16 cellular contexts compared by ENCODE assay signal in the genomic region with DNA sequence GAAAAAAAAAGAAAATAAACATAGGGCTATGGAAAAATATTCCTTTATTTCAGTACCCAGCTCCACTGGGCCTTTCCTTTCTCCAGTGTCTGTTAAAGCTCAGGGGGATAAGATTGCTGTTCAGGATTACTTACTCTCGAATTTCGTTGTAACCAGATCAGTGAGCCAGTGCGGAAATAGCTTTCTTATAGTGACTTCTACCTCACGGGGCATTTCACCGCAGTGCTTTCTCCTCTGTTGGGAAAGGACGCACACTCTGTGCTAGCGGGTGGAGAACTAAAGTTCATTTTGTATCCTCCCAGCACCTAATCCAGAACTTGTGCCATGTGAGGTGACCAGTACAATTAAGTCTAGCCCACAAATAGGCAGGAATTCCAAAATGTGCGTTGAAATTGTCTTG. TPM values are rescaled to one million over a fixed set of nuclear protein-coding genes. Genes with fewer than 3 reads are reported as not detected.
DNase-seq lines count a peak whose midpoint lies in the region; ATAC-seq and TF ChIP-seq lines count a peak whose summit lies in the region.
"Had no signal": no experiment of that assay in that cellular context is flagged by ENCODE, and none has a peak within 500 bp of the region (broad histone marks: within the 10 kb centered on the region; RNA-seq: fewer than 3 reads in every experiment).

No MANE protein-coding gene starts in this region.

- 0 out of 2 replicates have a peak, but pooled peaks cover 3% of the 10 kb centered on the region for H3F3A ChIP-seq in GM23338 (replicated peaks; ENCODE audit: low read depth)

- H3K9me2 ChIP-seq in GM23338 (ENCODE audit: insufficient read depth): no peaks in the 10 kb centered on the region

- no peaks in the 10 kb centered on the region for H3K27me3 Mint-ChIP-seq in T-helper 1 cell treated with Interleukin-12 subunit alpha and Interleukin-12 subunit beta and Interleukin-4 antibody, amounts not matched to agents 30 μg/mL and 1 μg/mL, for 36 hours (ENCODE audit: low read depth)
- no peaks in the 10 kb centered on the region for H3K27me3 Mint-ChIP-seq in GM23338 (ENCODE audit: insufficient read depth, low read depth, poor library complexity)
- no peaks in the 10 kb centered on the region for H3K27me3 Mint-ChIP-seq in naive thymus-derived CD8-positive, alpha-beta T cell
- H3K27me3 Mint-ChIP-seq: CD4-positive, alpha-beta memory T cell had no signal

- H3K27ac Mint-ChIP-seq in T-helper 1 cell treated with Interleukin-12 subunit alpha and Interleukin-12 subunit beta and Interleukin-4 antibody, amounts not matched to agents 30 μg/mL and 1 μg/mL, for 36 hours: peak overlapping the region; percentile 2
- H3K27ac Mint-ChIP-seq in GM23338: peak overlapping the region; percentile 31; the same call in 1 of the 2 replicates
- H3K27ac Mint-ChIP-seq in naive thymus-derived CD8-positive, alpha-beta T cell: peak overlapping the region in 6 of 10 donors; percentile 20 to 90 (median 52)
- H3K27ac Mint-ChIP-seq: H9 had no signal

- H3K36me3 ChIP-seq in GM23338 (ENCODE audit: insufficient read depth): 0 out of 2 replicates have a peak, but pooled peaks cover 8% of the 10 kb centered on the region
- H3K36me3 ChIP-seq in gastrocnemius medialis: no peaks in the 10 kb centered on the region
- peaks cover 0 to 51% (median 14%) of the 10 kb centered on the region in 4 donors for H3K36me3 ChIP-seq in esophagus muscularis mucosa

- TF ChIP-seq CTCF in GM23338 (conservative IDR thresholded peaks at IDR 0.05; ENCODE audit: low read depth in 2 of 2) (no peak), gastrocnemius medialis (IDR thresholded peaks at IDR 0.05 in 4 of 5, conservative IDR thresholded peaks at IDR 0.05 in 1 of 5) (no peak), esophagus muscularis mucosa (IDR thresholded peaks at IDR 0.05) (no peak)

- no peak for TF ChIP-seq EP300 in esophagus muscularis mucosa (IDR thresholded peaks at IDR 0.05)

- H3K27me3 ChIP-seq in GM23338 (ENCODE audit: insufficient read depth) (no peaks in the 10 kb centered on the region), gastrocnemius medialis (no peaks in the 10 kb centered on the region), esophagus muscularis mucosa (no peaks in the 10 kb centered on the region)

- no peak overlapping the region for H2AFZ ChIP-seq in GM23338

- no peak overlapping the region for H3K4me3 ChIP-seq in GM23338
- peak overlapping the region in 2 of 4 donors; percentile 11 to 15 for H3K4me3 ChIP-seq in gastrocnemius medialis
- no peak overlapping the region for H3K4me3 ChIP-seq in esophagus muscularis mucosa
- H3K4me3 ChIP-seq: GM12878 had no signal

- POLR2A ChIA-PET in naive thymus-derived CD8-positive, alpha-beta T cell (lab: Charles Lee): interaction anchor here (0.5 kb wide), 1 partner anchor 185 kb away, joined by 3 read pairs; no protein-coding TSS in a partner anchor

- no peak overlapping the region for H3K4me2 ChIP-seq in GM23338

- peaks cover 26% of the 10 kb centered on the region for H3K36me3 Mint-ChIP-seq in T-helper 1 cell treated with Interleukin-12 subunit alpha and Interleukin-12 subunit beta and Interleukin-4 antibody, amounts not matched to agents 30 μg/mL and 1 μg/mL, for 36 hours (ENCODE audit: low read depth)
- peaks cover 12% of the 10 kb centered on the region for H3K36me3 Mint-ChIP-seq in GM23338 (ENCODE audit: low read depth)
- peaks cover 0 to 23% (median 5%) of the 10 kb centered on the region in 3 donors for H3K36me3 Mint-ChIP-seq in naive thymus-derived CD8-positive, alpha-beta T cell

- H3K4me3 Mint-ChIP-seq in T-helper 1 cell treated with Interleukin-12 subunit alpha and Interleukin-12 subunit beta and Interleukin-4 antibody, amounts not matched to agents 30 μg/mL and 1 μg/mL, for 36 hours: no peak overlapping the region
- no peak overlapping the region for H3K4me3 Mint-ChIP-seq in GM23338
- no peak overlapping the region for H3K4me3 Mint-ChIP-seq in naive thymus-derived CD8-positive, alpha-beta T cell
- H3K4me3 Mint-ChIP-seq: CD4-positive, alpha-beta memory T cell; H9 had no signal

- intact Hi-C loops in gastrocnemius medialis (cut with DNase I; ENCODE audit: low total_unique reads) (loop anchor here (5.0 kb wide), 3 partner anchors 71 to 106 kb away; partner anchors contain the start of gene SERPINF1), esophagus muscularis mucosa (cut with DNase I) (loop anchor here (10.0 kb wide), 1 partner anchor 73 kb away; no protein-coding TSS in a partner anchor)

- no peak for DNase-seq in T-helper 1 cell
- no peak for DNase-seq in GM23338 (ENCODE audit: low spot score)
- no peak for DNase-seq in naive thymus-derived CD8-positive, alpha-beta T cell
- DNase-seq in gastrocnemius medialis: peak; percentile 73 to 80
- no peak for DNase-seq in esophagus muscularis mucosa (ENCODE audit: extremely low spot score)
- no peak for DNase-seq in NCI-H1417 treated with DMSO at 0.1 percent for 48 hours (lab: John Stamatoyannopoulos, UW)
- no peak for DNase-seq in activated CD8-positive, alpha-beta memory T cell treated with anti-CD3 and anti-CD28 coated beads, Interleukin-2, amount 50 U/mL, for 4 hours
- DNase-seq: ACHN; C1 segment of cervical spinal cord; CD4-positive, alpha-beta memory T cell; DMS79; GOT3; H9 had no signal

- H3K79me2 ChIP-seq in GM23338 (replicated peaks; ENCODE audit: insufficient read depth): no peaks in the 10 kb centered on the region; the same call in 1 of the 2 replicates

- H3K4me1 Mint-ChIP-seq in T-helper 1 cell treated with Interleukin-12 subunit alpha and Interleukin-12 subunit beta and Interleukin-4 antibody, amounts not matched to agents 30 μg/mL and 1 μg/mL, for 36 hours (ENCODE audit: low read depth): peaks cover 44% of the 10 kb centered on the region
- H3K4me1 Mint-ChIP-seq in GM23338: no peaks in the 10 kb centered on the region
- H3K4me1 Mint-ChIP-seq in naive thymus-derived CD8-positive, alpha-beta T cell: peaks cover 16 to 43% (median 36%) of the 10 kb centered on the region in 4 donors
- H3K4me1 Mint-ChIP-seq: H9 had no signal

- H3K4me1 ChIP-seq in GM23338 (ENCODE audit: insufficient read depth) (no peaks in the 10 kb centered on the region), gastrocnemius medialis (peaks cover 17 to 18% of the 10 kb centered on the region in 2 donors), esophagus muscularis mucosa (no peaks in the 10 kb centered on the region)

- WGBS in esophagus muscularis mucosa: 85% methylated on average over 8 of the region's 8 CpGs

- no peaks in the 10 kb centered on the region for H3K9me3 Mint-ChIP-seq in T-helper 1 cell treated with Interleukin-12 subunit alpha and Interleukin-12 subunit beta and Interleukin-4 antibody, amounts not matched to agents 30 μg/mL and 1 μg/mL, for 36 hours
- H3K9me3 Mint-ChIP-seq in GM23338: no peaks in the 10 kb centered on the region
- no peaks in the 10 kb centered on the region for H3K9me3 Mint-ChIP-seq in naive thymus-derived CD8-positive, alpha-beta T cell
- H3K9me3 Mint-ChIP-seq: CD4-positive, alpha-beta memory T cell; H9 had no signal

- TF ChIP-seq POLR2A in gastrocnemius medialis (IDR thresholded peaks at IDR 0.05) (peak; percentile 41 to 85), esophagus muscularis mucosa (IDR thresholded peaks at IDR 0.05; ENCODE audit: low read depth) (no peak)

- peaks cover 12% of the 10 kb centered on the region for H4K20me1 ChIP-seq in GM23338 (replicated peaks; ENCODE audit: insufficient read depth)

- in situ Hi-C loops in gastrocnemius medialis (cut with MboI; ENCODE audit: low sequenced_read_pairs in 4 of 4): loop anchor here (10.0 to 25.0 kb wide), 3 partner anchors 83 to 206 kb away; no protein-coding TSS in a partner anchor

- no peaks in the 10 kb centered on the region for H3K9me3 ChIP-seq in gastrocnemius medialis
- H3K9me3 ChIP-seq in esophagus muscularis mucosa: no peaks in the 10 kb centered on the region

- H3K27ac ChIP-seq in GM23338 (ENCODE audit: low read depth) (no peak overlapping the region), gastrocnemius medialis (peak overlapping the region; percentile 88 to 98 (median 92)), esophagus muscularis mucosa (replicated peaks in 1 of 4) (no peak overlapping the region)

- ATAC-seq in GM23338 (no peak), gastrocnemius medialis (peak; percentile 96 to 97)
- no peak for ATAC-seq in naive thymus-derived CD8-positive, alpha-beta T cell
- ATAC-seq: GM12878, HepG2 had no signal

TF ChIP-seq in GM23338, 12 proteins besides CTCF, POLR2A, EP300 and RAD21 (continues in another document):
- TF ChIP-seq EZH2phosphoT487 (IDR thresholded peaks at IDR 0.05; ENCODE audit: unreplicated experiment): no peak
- no peak for TF ChIP-seq CREB1 (CRISPR knock-in tag; IDR thresholded peaks at IDR 0.05; ENCODE audit: low read depth)
- TF ChIP-seq NANOG (IDR thresholded peaks at IDR 0.05; ENCODE audit: borderline replicate concordance): no peak
- no peak for TF ChIP-seq POLR2AphosphoS5 (IDR thresholded peaks at IDR 0.05; ENCODE audit: low read depth)
- no peak for TF ChIP-seq JUNB (IDR thresholded peaks at IDR 0.05; ENCODE audit: unreplicated experiment)
- no peak for TF ChIP-seq ZNF331 (CRISPR knock-in tag; IDR thresholded peaks at IDR 0.05; ENCODE audit: low read depth)
- TF ChIP-seq EZH2 (IDR thresholded peaks at IDR 0.05; ENCODE audit: low read depth, unreplicated experiment): no peak
- TF ChIP-seq ZNF114 (CRISPR knock-in tag; IDR thresholded peaks at IDR 0.05): no peak
- TF ChIP-seq STAT1 (IDR thresholded peaks at IDR 0.05; ENCODE audit: unreplicated experiment): no peak

RNA-seq across cellular contexts. Expression of gene RPA1, which starts 38.3 kb away (rescaled TPM):
- total RNA-seq in GM23338 (2014; rRNA removed; shearing (Covaris generic)): 42.5 and 52.1 TPM in 2 replicates
- 26.7 and 33.7 TPM in 2 replicates for polyA plus RNA-seq in GM23338 (2016; fragmentation: Nextera tagmentation; extraction: Ambion mirVana)
- total RNA-seq in naive thymus-derived CD8-positive, alpha-beta T cell: 100 to 1,000 TPM; 104 to 105 TPM
- polyA plus RNA-seq in naive thymus-derived CD8-positive, alpha-beta T cell: 10 to 100 TPM; 79.4 to 89.7 (median 84.5) TPM
- total RNA-seq in gastrocnemius medialis: 10 to 100 TPM; 26.5 to 46.8 (median 34.9) TPM
- total RNA-seq in esophagus muscularis mucosa: 10 to 100 TPM; 22.9 to 30.8 (median 29.2) TPM

RNA-seq across cellular contexts. Expression of gene SMYD4, which starts 38.4 kb away (rescaled TPM):
- total RNA-seq in GM23338 (2014; rRNA removed; shearing (Covaris generic)): 18.4 and 21.9 TPM in 2 replicates
- 14.8 and 17.0 TPM in 2 replicates for polyA plus RNA-seq in GM23338 (2016; fragmentation: Nextera tagmentation; extraction: Ambion mirVana)
- 10 to 100 TPM; 35.7 to 41.4 TPM for total RNA-seq in naive thymus-derived CD8-positive, alpha-beta T cell
- 10 to 100 TPM; 10.8 to 16.9 (median 12.7) TPM for polyA plus RNA-seq in naive thymus-derived CD8-positive, alpha-beta T cell
- total RNA-seq in gastrocnemius medialis (10 to 100 TPM; 15.1 to 18.1 (median 16.7) TPM), esophagus muscularis mucosa (10 to 100 TPM; 10.3 to 14.8 (median 11.9) TPM)

Comparison
In these comparisons a context has a peak if more than half of its experiments do, and no peak if none do; other contexts are left out.
1. H3K27ac Mint-ChIP-seq: peak in every context shown above with its lines; median percentile 52 in naive thymus-derived CD8-positive, alpha-beta T cell; 31 in GM23338; 2 in T-helper 1 cell treated with Interleukin-12 subunit alpha and Interleukin-12 subunit beta and Interleukin-4 antibody, amounts not matched to agents 30 μg/mL and 1 μg/mL, for 36 hours.
2. DNase-seq: peak in gastrocnemius medialis (2 of 2); none in T-helper 1 cell (0 of 5), GM23338 (single experiment), naive thymus-derived CD8-positive, alpha-beta T cell (0 of 10), esophagus muscularis mucosa (single experiment), NCI-H1417 treated with DMSO at 0.1 percent for 48 hours (single experiment) and activated CD8-positive, alpha-beta memory T cell treated with anti-CD3 and anti-CD28 coated beads, Interleukin-2, amount 50 U/mL, for 4 hours (single experiment).
3. ATAC-seq: peak in gastrocnemius medialis (2 of 2); none in GM23338 (single experiment) and naive thymus-derived CD8-positive, alpha-beta T cell (0 of 2).
4. H3K27ac ChIP-seq: peak in gastrocnemius medialis (4 of 4); none in GM23338 (single experiment) and esophagus muscularis mucosa (0 of 4).